Comparison of ENCODE assay signal across 8 cellular contexts in the genomic region with DNA sequence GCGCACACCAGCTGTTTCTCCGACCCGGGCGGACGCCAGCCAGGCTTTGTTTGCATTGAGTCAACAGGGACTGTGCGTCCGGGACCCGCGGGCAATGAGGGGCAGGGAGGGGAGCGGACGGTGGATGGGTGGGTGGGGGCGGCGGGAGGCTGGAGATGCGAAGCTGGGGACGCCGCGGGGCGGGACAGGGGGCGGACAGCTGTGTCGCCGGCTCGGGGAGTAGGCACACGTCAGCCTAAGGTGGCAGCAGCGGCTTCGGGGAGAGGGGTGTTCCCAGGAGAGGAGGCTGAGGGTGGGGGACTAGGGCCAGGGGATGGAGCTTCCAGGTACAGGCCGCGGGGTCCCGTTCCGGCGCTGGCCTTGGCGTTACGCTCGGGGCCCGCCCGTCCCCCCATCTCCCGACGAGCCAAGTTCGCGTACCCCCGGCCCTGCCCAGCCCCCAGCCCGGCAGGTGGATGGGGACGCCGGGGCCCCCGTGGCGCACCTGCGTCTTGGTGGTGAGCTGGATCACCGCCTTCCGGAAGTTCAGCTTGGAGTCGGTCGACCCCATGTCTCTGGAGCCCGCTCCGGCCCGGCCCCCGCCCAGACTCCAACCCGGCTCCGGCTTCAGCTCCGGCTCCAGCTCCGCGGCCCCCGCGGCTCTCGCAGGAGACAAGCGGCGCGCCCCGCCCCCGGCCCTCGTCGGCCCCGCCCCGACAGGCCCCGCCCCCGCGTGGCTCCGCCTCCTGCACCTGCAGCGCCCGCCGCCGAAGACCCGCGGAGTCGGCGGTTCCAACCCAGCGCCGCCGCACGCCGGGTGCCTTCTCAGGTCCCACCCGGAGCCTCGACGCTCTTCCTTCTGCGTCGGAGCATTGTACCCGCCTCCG. TPM values are rescaled to one million over a fixed set of nuclear protein-coding genes. Genes with fewer than 3 reads are reported as not detected.
DNase-seq lines count a peak whose midpoint lies in the region; ATAC-seq and TF ChIP-seq lines count a peak whose summit lies in the region.

A gene with protein sequence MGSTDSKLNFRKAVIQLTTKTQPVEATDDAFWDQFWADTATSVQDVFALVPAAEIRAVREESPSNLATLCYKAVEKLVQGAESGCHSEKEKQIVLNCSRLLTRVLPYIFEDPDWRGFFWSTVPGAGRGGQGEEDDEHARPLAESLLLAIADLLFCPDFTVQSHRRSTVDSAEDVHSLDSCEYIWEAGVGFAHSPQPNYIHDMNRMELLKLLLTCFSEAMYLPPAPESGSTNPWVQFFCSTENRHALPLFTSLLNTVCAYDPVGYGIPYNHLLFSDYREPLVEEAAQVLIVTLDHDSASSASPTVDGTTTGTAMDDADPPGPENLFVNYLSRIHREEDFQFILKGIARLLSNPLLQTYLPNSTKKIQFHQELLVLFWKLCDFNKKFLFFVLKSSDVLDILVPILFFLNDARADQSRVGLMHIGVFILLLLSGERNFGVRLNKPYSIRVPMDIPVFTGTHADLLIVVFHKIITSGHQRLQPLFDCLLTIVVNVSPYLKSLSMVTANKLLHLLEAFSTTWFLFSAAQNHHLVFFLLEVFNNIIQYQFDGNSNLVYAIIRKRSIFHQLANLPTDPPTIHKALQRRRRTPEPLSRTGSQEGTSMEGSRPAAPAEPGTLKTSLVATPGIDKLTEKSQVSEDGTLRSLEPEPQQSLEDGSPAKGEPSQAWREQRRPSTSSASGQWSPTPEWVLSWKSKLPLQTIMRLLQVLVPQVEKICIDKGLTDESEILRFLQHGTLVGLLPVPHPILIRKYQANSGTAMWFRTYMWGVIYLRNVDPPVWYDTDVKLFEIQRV (minus strand): TSS at position 653 of the 866 bp plus-strand sequence. CDS start 103 bp downstream, at position 550.

- peaks cover 8% of the 10 kb centered on the region for H3K27me3 ChIP-seq in CD8-positive, alpha-beta memory T cell (ENCODE audit: insufficient read depth, low read length, poor library complexity, severe bottlenecking)
- H3K27me3 ChIP-seq in smooth muscle cell (ENCODE audit: low read depth): peaks cover 45% of the 10 kb centered on the region

- H3K27ac Mint-ChIP-seq in CD8-positive, alpha-beta memory T cell: peak within 1 kb of the TSS in 5 of 8 donors; percentile 48 to 88 (median 68)

- peaks cover 13% of the 10 kb centered on the region for H3K4me1 ChIP-seq in CD8-positive, alpha-beta memory T cell (ENCODE audit: insufficient read depth, low read length)
- H3K4me1 ChIP-seq in smooth muscle cell (ENCODE audit: low read depth): no peaks in the 10 kb centered on the region

- TF ChIP-seq CTCF in WI38 (IDR thresholded peaks at IDR 0.05; ENCODE audit: low read depth, low read length): no peak
- TF ChIP-seq CTCF in smooth muscle cell (IDR thresholded peaks at IDR 0.05; ENCODE audit: borderline replicate concordance, insufficient read depth, poor library complexity, severe bottlenecking): no peak

- H3K4me3 ChIP-seq in CD8-positive, alpha-beta memory T cell (ENCODE audit: low read length): peak within 1 kb of the TSS; percentile 64
- H3K4me3 ChIP-seq in WI38 (ENCODE audit: low read depth, low read length): peak within 1 kb of the TSS; percentile 47
- H3K4me3 ChIP-seq in smooth muscle cell: peak within 1 kb of the TSS; percentile 63

- H4K20me1 ChIP-seq in smooth muscle cell (ENCODE audit: low read depth): no peaks in the 10 kb centered on the region

- no peak within 1 kb of the TSS for H2AFZ ChIP-seq in smooth muscle cell (ENCODE audit: low read depth)

- no peaks in the 10 kb centered on the region for H3K9me3 ChIP-seq in CD8-positive, alpha-beta memory T cell (ENCODE audit: low read length)
- H3K9me3 ChIP-seq in smooth muscle cell (replicated peaks; ENCODE audit: low read depth): no peaks in the 10 kb centered on the region

- no peaks in the 10 kb centered on the region for H3K79me2 ChIP-seq in smooth muscle cell (ENCODE audit: low read depth)

- no peaks in the 10 kb centered on the region for H3K9me3 Mint-ChIP-seq in CD8-positive, alpha-beta memory T cell

- in situ Hi-C loops in T47D (cut with HindIII; ENCODE audit: low pct_unique_long_range_greater_than_20kb, low sequenced_read_pairs): no loop called here

- no peaks in the 10 kb centered on the region for H3F3A ChIP-seq in smooth muscle cell (ENCODE audit: low read depth)

- no peaks in the 10 kb centered on the region for H3K36me3 ChIP-seq in CD8-positive, alpha-beta memory T cell (ENCODE audit: insufficient read depth, low read length)
- no peaks in the 10 kb centered on the region for H3K36me3 ChIP-seq in smooth muscle cell (ENCODE audit: low read depth)

- peak; percentile 69 to 87 (median 77) for DNase-seq in CD8-positive, alpha-beta memory T cell
- DNase-seq in LoVo (ENCODE audit: low spot score): peak; percentile 76
- DNase-seq in T47D (ENCODE audit: low read depth in 1 of 2, low spot score in 1 of 2): peak; percentile 92 to 94
- DNase-seq in inferior parietal cortex (ENCODE audit: extremely low spot score): peak; percentile 53
- no peak for DNase-seq in smooth muscle cell (lab: John Stamatoyannopoulos, UW; ENCODE audit: unreplicated experiment)
- no peak for DNase-seq in NCI-H1694 (lab: John Stamatoyannopoulos, UW)

- peaks cover 4 to 22% of the 10 kb centered on the region in 2 donors for H3K27me3 Mint-ChIP-seq in CD8-positive, alpha-beta memory T cell

- H3K4me1 Mint-ChIP-seq in CD8-positive, alpha-beta memory T cell: peaks cover 5 to 20% (median 6%) of the 10 kb centered on the region in 3 donors

- ATAC-seq in GM19035 (IDR thresholded peaks at IDR 0.05; ENCODE audit: unreplicated experiment): no peak

- CTCF ChIA-PET in CD8-positive, alpha-beta memory T cell (lab: Charles Lee): interaction anchor here (0.6 to 8.4 kb wide), 8 partner anchors 12 to 317 kb away, joined by 3 to 84 read pairs (median 4); a partner anchor contains a TSS

- peak within 1 kb of the TSS; percentile 93 for H3K4me2 ChIP-seq in smooth muscle cell

- peak within 1 kb of the TSS; percentile 79 to 90 (median 84) for H3K4me3 Mint-ChIP-seq in CD8-positive, alpha-beta memory T cell

- POLR2A ChIA-PET in CD8-positive, alpha-beta memory T cell (lab: Charles Lee): interaction anchor here (0.5 to 1.6 kb wide), 3 partner anchors 11 to 124 kb away, joined by 3 to 6 read pairs (median 6); a partner anchor contains a TSS

- WGBS in smooth muscle cell (ENCODE audit: low lambda C conversion rate): 1% methylated on average over 15 of the region's 95 CpGs

- H3K9ac ChIP-seq in smooth muscle cell (ENCODE audit: low read depth): no peak within 1 kb of the TSS

- H3K27ac ChIP-seq in CD8-positive, alpha-beta memory T cell (ENCODE audit: low read depth, low read length): no peak within 1 kb of the TSS
- H3K27ac ChIP-seq in smooth muscle cell (ENCODE audit: low read depth): no peak within 1 kb of the TSS

- H3K36me3 Mint-ChIP-seq in CD8-positive, alpha-beta memory T cell: peaks cover 0 to 1% (median 0%) of the 10 kb centered on the region in 3 donors

RNA-seq across cellular contexts. Expression of the gene that starts here (rescaled TPM):
- total RNA-seq in CD8-positive, alpha-beta memory T cell: 1 to 10 TPM in 1 of 2 experiments, under 1 TPM in 1; 0.91 to 2.3 TPM
- 5.2 TPM for polyA plus RNA-seq in CD8-positive, alpha-beta memory T cell
- total RNA-seq in smooth muscle cell: 6.8 and 8.8 TPM in 2 replicates
- 3.3 and 22.0 TPM in 2 replicates for polyA plus RNA-seq in smooth muscle cell

Comparison
In these comparisons a context has a peak if more than half of its experiments do, and no peak if none do; other contexts are left out.
1. DNase-seq: peak in CD8-positive, alpha-beta memory T cell (5 of 5), LoVo (single experiment), T47D (2 of 2) and inferior parietal cortex (single experiment); none in smooth muscle cell (single experiment) and NCI-H1694 (single experiment).
2. Peak in every context shown above with its lines, with median percentiles within 50 percentile points of each other: H3K4me3 ChIP-seq.